ENCODE assay signal across 10 cellular contexts in the genomic region with DNA sequence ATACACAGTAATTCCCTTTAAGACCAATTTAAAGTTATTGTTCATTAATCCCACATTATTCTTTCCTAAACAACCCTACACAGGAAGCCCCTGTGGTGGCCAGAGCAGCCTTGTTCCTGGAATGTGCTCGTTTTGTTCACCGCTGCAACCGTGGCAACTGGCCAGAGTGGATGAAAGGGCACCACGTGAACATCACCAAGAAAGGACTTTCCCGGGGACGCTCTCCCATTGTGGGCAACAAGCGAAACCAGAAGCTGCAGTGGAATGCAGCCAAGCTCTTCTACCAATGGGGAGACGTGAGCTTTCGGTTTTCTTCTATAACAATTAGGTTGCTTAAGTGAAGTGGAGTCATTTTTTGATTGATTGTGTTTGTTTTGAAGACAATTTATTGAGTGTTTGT.
DNase-seq lines count a peak whose midpoint lies in the region; ATAC-seq, FAIRE-seq and TF ChIP-seq lines count a peak whose summit lies in the region.
"Had no signal": no experiment of that assay in that cellular context is flagged by ENCODE, and none has a peak within 500 bp of the region (broad histone marks: within the 10 kb centered on the region; RNA-seq: fewer than 3 reads in every experiment).

No MANE protein-coding gene starts in this region.

- H3K27ac ChIP-seq in HepG2 (ENCODE audit: extremely low read length, insufficient read depth, low read length), result no peak overlapping the region
- H3K27ac ChIP-seq: psoas muscle had no signal

- TF ChIP-seq POLR2A in HepG2 (IDR thresholded peaks at IDR 0.05; ENCODE audit: insufficient read depth in 1 of 2, low read depth in 2 of 2, low read length in 2 of 2), result no peak

- no peaks in the 10 kb centered on the region for H3K9me3 Mint-ChIP-seq in chondrocyte (ENCODE audit: low read depth)

- POLR2A ChIA-PET in HepG2 (lab: Yijun Ruan, JAX), result no interaction called here

- H3K4me1 ChIP-seq in HepG2 (ENCODE audit: insufficient read depth, low read length) (no peaks in the 10 kb centered on the region), BE2C (no peaks in the 10 kb centered on the region)
- H3K4me1 ChIP-seq: psoas muscle had no signal

- no peak for TF ChIP-seq RAD21 in HepG2 (CRISPR knock-in tag; IDR thresholded peaks at IDR 0.05)

- H3K4me3 ChIP-seq in HepG2 (replicated peaks in 1 of 3; ENCODE audit: insufficient read depth in 1 of 3, low read depth in 2 of 3, low read length in 3 of 3) (no peak overlapping the region), BE2C (ENCODE audit: low read depth, low read length) (no peak overlapping the region)
- H3K4me3 ChIP-seq: psoas muscle had no signal

- peak overlapping the region; percentile 10 for H3K4me3 Mint-ChIP-seq in chondrocyte (ENCODE audit: unreplicated experiment)
- H3K4me3 Mint-ChIP-seq: CD4-positive, CD25-positive, alpha-beta regulatory T cell had no signal

- TF ChIP-seq CTCF in chondrocyte (IDR thresholded peaks at IDR 0.05) (no peak), HepG2 (CRISPR knock-in tag; IDR thresholded peaks at IDR 0.05) (no peak), BE2C (IDR thresholded peaks at IDR 0.05; ENCODE audit: low read depth, low read length) (no peak)

- WGBS in HepG2 (ENCODE audit: low lambda C conversion rate), result 3% methylated on average over 9 of the region's 9 CpGs

- no peaks in the 10 kb centered on the region for H3K79me2 ChIP-seq in HepG2 (ENCODE audit: insufficient read depth, low read length)

- H3K4me1 Mint-ChIP-seq in chondrocyte (ENCODE audit: low read depth), result peaks cover 9% of the 10 kb centered on the region
- H3K4me1 Mint-ChIP-seq: CD4-positive, CD25-positive, alpha-beta regulatory T cell had no signal

- H2AFZ ChIP-seq in HepG2 (ENCODE audit: low read length), result no peak overlapping the region

- no peaks in the 10 kb centered on the region for H4K20me1 ChIP-seq in HepG2 (ENCODE audit: insufficient read depth, low read length)

- intact Hi-C loops in HepG2 (cut with micrococcal nuclease; ENCODE audit: unreplicated experiment), result no loop called here
- intact Hi-C loops in left colon (cut with DNase I, micrococcal nuclease), result no loop called here

- no TSS peak for BruUV-seq in HepG2 (replicated peaks; lab: Mats Ljungman, UMichigan)

- CTCF ChIA-PET in HepG2 (lab: Yijun Ruan, JAX; ENCODE audit: low intra/inter-chr PET ratio, low total read pairs), result no interaction called here

- H3K36me3 Mint-ChIP-seq in chondrocyte (ENCODE audit: low read depth), result no peaks in the 10 kb centered on the region
- H3K36me3 Mint-ChIP-seq: CD4-positive, CD25-positive, alpha-beta regulatory T cell had no signal

- ATAC-seq in HepG2, result peak; percentile 86
- no peak for ATAC-seq in left colon
- ATAC-seq: psoas muscle had no signal

- in situ Hi-C loops in Caki2 (cut with HindIII; ENCODE audit: low pct_unique_long_range_greater_than_20kb, low sequenced_read_pairs), result no loop called here
- in situ Hi-C loops in HepG2 (cut with HindIII; ENCODE audit: extremely low pct_ligation_motif_present, low pct_unique_long_range_greater_than_20kb), result no loop called here

- H3K9me3 ChIP-seq in HepG2 (ENCODE audit: low read length), result no peaks in the 10 kb centered on the region
- no peaks in the 10 kb centered on the region for H3K9me3 ChIP-seq in BE2C
- H3K9me3 ChIP-seq: psoas muscle had no signal

- DNase-seq in Caki2 (ENCODE audit: low read depth) (peak; percentile 24), NCI-H2107 (lab: John Stamatoyannopoulos, UW) (peak; percentile 72), chondrocyte (ENCODE audit: low spot score) (no peak), HepG2 (ENCODE audit: low spot score) (peak; percentile 34), left colon (no peak), BE2C (no peak), cortex of kidney (lab: John Stamatoyannopoulos, UW) (no peak), SHP77 treated with DMSO at 0.1 percent for 48 hours (lab: John Stamatoyannopoulos, UW) (no peak)
- DNase-seq: CD4-positive, CD25-positive, alpha-beta regulatory T cell had no signal

- TF ChIP-seq EP300 in HepG2 (IDR thresholded peaks at IDR 0.05; ENCODE audit: low read depth in 2 of 2, low read length in 2 of 2) (no peak), HepG2 (CRISPR knock-in tag; IDR thresholded peaks at IDR 0.05; ENCODE audit: borderline replicate concordance) (no peak)

- H3K36me3 ChIP-seq in HepG2 (replicated peaks in 1 of 2; ENCODE audit: control insufficient read depth in 1 of 2, insufficient read depth in 2 of 2, low read length in 2 of 2), result no peaks in the 10 kb centered on the region
- no peaks in the 10 kb centered on the region for H3K36me3 ChIP-seq in BE2C

- no peak overlapping the region for H3K27ac Mint-ChIP-seq in chondrocyte (ENCODE audit: unreplicated experiment)
- H3K27ac Mint-ChIP-seq: CD4-positive, CD25-positive, alpha-beta regulatory T cell had no signal

- peaks cover 6% of the 10 kb centered on the region for H3K27me3 Mint-ChIP-seq in chondrocyte (ENCODE audit: low read depth)
- H3K27me3 Mint-ChIP-seq: CD4-positive, CD25-positive, alpha-beta regulatory T cell had no signal

- H3K4me2 ChIP-seq in HepG2 (ENCODE audit: low read depth, low read length), result peak overlapping the region; percentile 29; the same call in 1 of the 2 replicates

- H3K27me3 ChIP-seq in HepG2 (ENCODE audit: control insufficient read depth in 1 of 2, insufficient read depth in 2 of 2, low read length in 2 of 2) (no peaks in the 10 kb centered on the region), BE2C (no peaks in the 10 kb centered on the region)

- no peak for FAIRE-seq in HepG2 (lab: Jason Lieb, UNC)

- no peak overlapping the region for H3K9ac ChIP-seq in HepG2 (ENCODE audit: insufficient read depth, low read depth, low read length)

TF ChIP-seq in HepG2, 621 proteins besides CTCF, POLR2A, EP300 and RAD21:
- TF ChIP-seq, protein P1, sequence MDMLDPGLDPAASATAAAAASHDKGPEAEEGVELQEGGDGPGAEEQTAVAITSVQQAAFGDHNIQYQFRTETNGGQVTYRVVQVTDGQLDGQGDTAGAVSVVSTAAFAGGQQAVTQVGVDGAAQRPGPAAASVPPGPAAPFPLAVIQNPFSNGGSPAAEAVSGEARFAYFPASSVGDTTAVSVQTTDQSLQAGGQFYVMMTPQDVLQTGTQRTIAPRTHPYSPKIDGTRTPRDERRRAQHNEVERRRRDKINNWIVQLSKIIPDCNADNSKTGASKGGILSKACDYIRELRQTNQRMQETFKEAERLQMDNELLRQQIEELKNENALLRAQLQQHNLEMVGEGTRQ (IDR thresholded peaks at IDR 0.05; ENCODE audit: low read depth, low read length), result 0 out of 2 replicates have a peak, but pooled peaks have one; percentile 12
- TF ChIP-seq, protein P1 (CRISPR knock-in tag; IDR thresholded peaks at IDR 0.05; ENCODE audit: borderline replicate concordance), result no peak; the same call in 1 of the 2 replicates
- TF ChIP-seq TEAD3 (CRISPR knock-in tag; optimal IDR thresholded peaks at IDR 0.05; ENCODE audit: borderline replicate concordance), result peak; percentile 64
- no peak for TF ChIP-seq ASH2L (IDR thresholded peaks at IDR 0.05; ENCODE audit: insufficient read length, low read depth, low read length)
- TF ChIP-seq BHLHE40 (IDR thresholded peaks at IDR 0.05; ENCODE audit: low read length), result peak; percentile 42; the same call in 1 of the 2 replicates
- TF ChIP-seq ZNF644 (CRISPR knock-in tag; IDR thresholded peaks at IDR 0.05; ENCODE audit: low read depth), result peak; percentile 56; the same call in 1 of the 2 replicates
- 0 out of 2 replicates have a peak, but pooled peaks have one; percentile 10 for TF ChIP-seq SOX5 (CRISPR knock-in tag; IDR thresholded peaks at IDR 0.05; ENCODE audit: borderline replicate concordance)
- TF ChIP-seq BCL6 (CRISPR knock-in tag; IDR thresholded peaks at IDR 0.05), result 0 out of 2 replicates have a peak, but pooled peaks have one; percentile 20
- TF ChIP-seq, protein P2, sequence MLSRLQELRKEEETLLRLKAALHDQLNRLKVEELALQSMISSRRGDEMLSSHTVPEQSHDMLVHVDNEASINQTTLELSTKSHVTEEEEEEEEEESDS (CRISPR knock-in tag; IDR thresholded peaks at IDR 0.05; ENCODE audit: borderline replicate concordance), result no peak
- no peak for TF ChIP-seq NFIB (CRISPR knock-in tag; IDR thresholded peaks at IDR 0.05; ENCODE audit: borderline replicate concordance)
- TF ChIP-seq, protein P3, sequence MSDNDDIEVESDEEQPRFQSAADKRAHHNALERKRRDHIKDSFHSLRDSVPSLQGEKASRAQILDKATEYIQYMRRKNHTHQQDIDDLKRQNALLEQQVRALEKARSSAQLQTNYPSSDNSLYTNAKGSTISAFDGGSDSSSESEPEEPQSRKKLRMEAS (IDR thresholded peaks at IDR 0.05), result 0 out of 2 replicates have a peak, but pooled peaks have one; percentile 28

Comparison
In these comparisons a context has a peak if more than half of its experiments do, and no peak if none do; other contexts are left out.
1. DNase-seq: peak in Caki2 (single experiment), NCI-H2107 (single experiment) and HepG2 (single experiment); none in chondrocyte (single experiment), left colon (0 of 2), BE2C (single experiment), cortex of kidney (single experiment) and SHP77 treated with DMSO at 0.1 percent for 48 hours (single experiment).